Comparison of ENCODE assay signal across 18 cellular contexts in genomic region chr10:11510714-11511113, GRCh38.
"Had no signal": no experiment of that assay in that cellular context is flagged by ENCODE, and none has a peak within 500 bp of the region (broad histone marks: within the 10 kb centered on the region; RNA-seq: fewer than 3 reads in every experiment).

No MANE protein-coding gene starts in this region.

- H3K4me1 Mint-ChIP-seq: natural killer cell had no signal

- H3K27ac ChIP-seq: cardiac muscle cell, coronary artery, upper lobe of right lung had no signal

- FAIRE-seq: astrocyte, islet of Langerhans had no signal

- H3K4me3 Mint-ChIP-seq: activated CD8-positive, alpha-beta memory T cell treated with anti-CD3 and anti-CD28 coated beads, Interleukin-2, amount 10 ng/mL, durations not matched to agents 7 days and 5 days; activated naive CD4-positive, alpha-beta T cell treated with anti-CD3 and anti-CD28 coated beads, Interleukin-2, amount 10 ng/mL, durations not matched to agents 7 days and 5 days; natural killer cell; stimulated activated naive CD8-positive, alpha-beta T cell treated with anti-CD3 and anti-CD28 coated beads, Interleukin-15, Interleukin-2, amounts not matched to agents 100 ng/mL and 50 ng/mL, for 24 hours; T-cell had no signal

- H3K4me3 ChIP-seq: cardiac muscle cell, coronary artery, upper lobe of right lung had no signal

- H3K9me3 ChIP-seq: upper lobe of right lung had no signal

- H3K27me3 ChIP-seq: cardiac muscle cell, upper lobe of right lung had no signal

- H3K27me3 Mint-ChIP-seq: progenitor cell of endocrine pancreas; stimulated activated naive CD8-positive, alpha-beta T cell treated with anti-CD3 and anti-CD28 coated beads, Interleukin-15, Interleukin-2, amounts not matched to agents 100 ng/mL and 50 ng/mL, for 24 hours; T-cell had no signal

- H3K9me3 Mint-ChIP-seq: activated naive CD4-positive, alpha-beta T cell treated with anti-CD3 and anti-CD28 coated beads, Interleukin-2, amount 10 ng/mL, durations not matched to agents 7 days and 5 days; activated T-helper 2 cell treated with anti-CD3 and anti-CD28 coated beads, Interferon-gamma antibody, Interleukin-2, Interleukin-4, amounts not matched to agents 10 μg/mL and 5 μg/mL and 100 μg/mL, durations not matched to agents 14 hours and 24 hours and 36 hours; natural killer cell; stimulated activated naive CD8-positive, alpha-beta T cell treated with anti-CD3 and anti-CD28 coated beads, Interleukin-15, Interleukin-2, amounts not matched to agents 100 ng/mL and 50 ng/mL, for 24 hours; T-cell had no signal

- ATAC-seq: activated CD8-positive, alpha-beta memory T cell treated with anti-CD3 and anti-CD28 coated beads, Interleukin-2, amount 10 ng/mL, durations not matched to agents 7 days and 5 days; esophagus mucosa; natural killer cell; T-cell; upper lobe of right lung had no signal

- DNase-seq: activated CD4-positive, alpha-beta T cell treated with anti-CD3 and anti-CD28 coated beads for 1 hour; activated CD4-positive, alpha-beta T cell treated with anti-CD3 and anti-CD28 coated beads, Interleukin-2, amount 50 U/mL, for 4 hours; activated CD8-positive, alpha-beta memory T cell treated with anti-CD3 and anti-CD28 coated beads, Interleukin-2, amount 10 ng/mL, durations not matched to agents 7 days and 5 days; activated naive CD4-positive, alpha-beta T cell treated with anti-CD3 and anti-CD28 coated beads, Interleukin-2, amount 10 ng/mL, durations not matched to agents 7 days and 5 days; activated T-cell treated with anti-CD3 and anti-CD28 coated beads, Interleukin-2, amount 50 U/mL, for 1 hour; natural killer cell; right cardiac atrium; T-cell; T-helper 9 cell; upper lobe of right lung had no signal

- H3K27ac Mint-ChIP-seq: activated CD8-positive, alpha-beta memory T cell treated with anti-CD3 and anti-CD28 coated beads, Interleukin-2, amount 10 ng/mL, durations not matched to agents 7 days and 5 days; activated naive CD4-positive, alpha-beta T cell treated with anti-CD3 and anti-CD28 coated beads, Interleukin-2, amount 10 ng/mL, durations not matched to agents 7 days and 5 days; activated T-helper 2 cell treated with anti-CD3 and anti-CD28 coated beads, Interferon-gamma antibody, Interleukin-2, Interleukin-4, amounts not matched to agents 10 μg/mL and 5 μg/mL and 100 μg/mL, durations not matched to agents 14 hours and 24 hours and 36 hours; natural killer cell; progenitor cell of endocrine pancreas; stimulated activated naive CD8-positive, alpha-beta T cell treated with anti-CD3 and anti-CD28 coated beads, Interleukin-15, Interleukin-2, amounts not matched to agents 100 ng/mL and 50 ng/mL, for 24 hours; T-cell had no signal

- H3K36me3 Mint-ChIP-seq: activated CD8-positive, alpha-beta memory T cell treated with anti-CD3 and anti-CD28 coated beads, Interleukin-2, amount 10 ng/mL, durations not matched to agents 7 days and 5 days; activated naive CD4-positive, alpha-beta T cell treated with anti-CD3 and anti-CD28 coated beads, Interleukin-2, amount 10 ng/mL, durations not matched to agents 7 days and 5 days; natural killer cell had no signal

- H3K36me3 ChIP-seq: cardiac muscle cell had no signal
